ENCODE assay signal across 34 cellular contexts in genomic region chr3:15942936-15943335, GRCh38.
"Had no signal": no experiment of that assay in that cellular context is flagged by ENCODE, and none has a peak within 500 bp of the region (broad histone marks: within the 10 kb centered on the region; RNA-seq: fewer than 3 reads in every experiment).

No MANE protein-coding gene starts in this region.

- ATAC-seq: activated naive CD4-positive, alpha-beta T cell treated with anti-CD3 and anti-CD28 coated beads, Interleukin-2, amount 50 U/mL, for 72 hours; activated naive CD8-positive, alpha-beta T cell treated with anti-CD3 and anti-CD28 coated beads, Interleukin-2, amount 50 U/mL, for 24 hours; activated T-cell treated with anti-CD3 and anti-CD28 coated beads, Interleukin-2, amount 50 U/mL, for 4 hours; activated T-cell treated with anti-CD3 and anti-CD28 coated beads, Interleukin-2, amount 50 U/mL, for 72 hours; activated T-helper 17 cell treated with anti-CD3 and anti-CD28 coated beads, Interleukin-2, amount 50 U/mL, for 72 hours; body of pancreas had no signal

- H3K4me1 ChIP-seq: adrenal gland, ascending aorta, body of pancreas, breast epithelium had no signal

- DNase-seq: activated effector memory CD4-positive, alpha-beta T cell treated with anti-CD3 and anti-CD28 coated beads, Interleukin-2, amount 50 U/mL, for 16 hours; activated effector memory CD4-positive, alpha-beta T cell treated with Interleukin-2 at 50 U/mL for 16 hours; activated gamma-delta T cell; activated gamma-delta T cell treated with Interleukin-2 at 50 U/mL for 16 hours; activated naive CD4-positive, alpha-beta T cell; activated naive CD4-positive, alpha-beta T cell treated with anti-CD3 and anti-CD28 coated beads for 36 hours; activated naive CD4-positive, alpha-beta T cell treated with anti-CD3 and anti-CD28 coated beads, Interleukin-2, amount 10 ng/mL, durations not matched to agents 7 days and 5 days; activated naive CD4-positive, alpha-beta T cell treated with anti-CD3 and anti-CD28 coated beads, Interleukin-2, amount 50 U/mL, for 16 hours; activated naive CD4-positive, alpha-beta T cell treated with Interleukin-2 at 50 U/mL for 16 hours; activated naive CD8-positive, alpha-beta T cell treated with anti-CD3 and anti-CD28 coated beads for 36 hours; activated naive CD8-positive, alpha-beta T cell treated with anti-CD3 and anti-CD28 coated beads, Interleukin-2, amount 10 ng/mL, durations not matched to agents 7 days and 5 days; activated naive CD8-positive, alpha-beta T cell treated with anti-CD3 and anti-CD28 coated beads, Interleukin-2, amount 50 U/mL, for 24 hours; activated T-cell treated with anti-CD3 and anti-CD28 coated beads, Interleukin-2, amount 50 U/mL, for 1 hour; activated T-cell treated with anti-CD3 and anti-CD28 coated beads, Interleukin-2, amount 50 U/mL, for 24 hours; activated T-cell treated with anti-CD3 and anti-CD28 coated beads, Interleukin-2, amount 50 U/mL, for 4 hours; activated T-cell treated with anti-CD3 and anti-CD28 coated beads, Interleukin-2, amount 50 U/mL, for 48 hours; activated T-cell treated with anti-CD3 and anti-CD28 coated beads, Interleukin-2, amount 50 U/mL, for 72 hours; adrenal gland; amniotic stem cell; amygdala; anterior cingulate cortex; aorta; body of pancreas; brain microvascular endothelial cell; caudate nucleus; central memory CD4-positive, alpha-beta T cell; cerebellar nuclear complex had no signal

- FAIRE-seq: astrocyte, bronchial epithelial cell had no signal

- H3K27me3 ChIP-seq: adrenal gland, ascending aorta, body of pancreas, brain microvascular endothelial cell, breast epithelium, cardiac muscle cell had no signal

- H3K4me3 ChIP-seq: adrenal gland, ascending aorta, body of pancreas, breast epithelium, cardiac muscle cell had no signal

- H3K9me3 ChIP-seq: adrenal gland, ascending aorta, body of pancreas, breast epithelium had no signal

- H3K36me3 ChIP-seq: adrenal gland, ascending aorta, brain microvascular endothelial cell, breast epithelium, cardiac muscle cell had no signal

- H3K27ac ChIP-seq: adrenal gland, ascending aorta, body of pancreas, brain microvascular endothelial cell, breast epithelium, cardiac muscle cell had no signal
